ENCODE assay signal across 10 cellular contexts in the genomic region with DNA sequence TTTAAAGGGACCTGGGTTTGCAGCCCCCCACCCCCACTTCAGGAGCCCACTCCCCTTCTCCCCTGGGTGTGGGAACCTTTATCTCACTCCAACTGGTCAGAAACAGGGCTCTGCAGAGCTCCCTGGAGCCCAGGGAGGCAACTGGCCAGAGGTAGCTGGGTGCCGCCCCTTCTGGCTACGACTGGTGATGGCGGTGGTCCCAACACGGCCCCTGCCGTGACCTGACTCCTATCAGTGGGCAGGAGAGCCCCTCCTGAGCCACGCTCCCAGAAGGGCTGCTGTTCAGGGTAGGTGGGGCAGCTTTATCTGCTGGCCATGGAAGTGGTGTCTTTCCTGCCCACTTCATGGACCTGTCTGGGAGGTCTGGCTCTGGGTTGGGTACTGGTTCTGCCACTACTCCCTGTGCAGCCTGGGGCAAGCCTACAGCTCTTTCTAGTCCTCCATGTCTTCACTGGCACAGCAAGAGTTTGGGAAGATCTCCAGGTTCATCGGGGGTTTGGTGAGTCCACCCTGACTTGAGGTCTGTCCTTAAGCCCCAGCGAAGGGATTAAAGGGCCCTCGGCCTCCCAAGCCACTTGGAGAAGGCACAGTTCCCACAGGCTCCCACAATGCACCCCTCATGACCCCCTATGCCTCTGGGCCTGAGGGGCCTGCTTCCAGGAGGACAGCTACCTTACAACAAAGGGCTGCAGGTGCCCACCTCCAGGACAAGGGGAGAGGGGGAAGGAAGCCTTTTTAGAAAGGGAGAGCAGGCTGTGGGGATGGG. TPM values are rescaled to one million over a fixed set of nuclear protein-coding genes. Genes with fewer than 3 reads are reported as not detected.
DNase-seq lines count a peak whose midpoint lies in the region; ATAC-seq and TF ChIP-seq lines count a peak whose summit lies in the region.
"Had no signal": no experiment of that assay in that cellular context is flagged by ENCODE, and none has a peak within 500 bp of the region (broad histone marks: within the 10 kb centered on the region; RNA-seq: fewer than 3 reads in every experiment).

No MANE protein-coding gene starts in this region.

- intact Hi-C loops in testis (cut with DNase I; ENCODE audit: low total_unique reads): no loop called here

- H3K36me3 Mint-ChIP-seq in mesothelial cell of epicardium: no peaks in the 10 kb centered on the region

- H3K9me3 ChIP-seq in RWPE2 (ENCODE audit: severe bottlenecking) (no peaks in the 10 kb centered on the region), testis (no peaks in the 10 kb centered on the region)

- no peaks in the 10 kb centered on the region for H3K27me3 ChIP-seq in RWPE2 (ENCODE audit: insufficient read depth, poor library complexity, severe bottlenecking)
- H3K27me3 ChIP-seq in testis: no peaks in the 10 kb centered on the region

- H3K9me3 Mint-ChIP-seq in mesothelial cell of epicardium: no peaks in the 10 kb centered on the region
- H3K9me3 Mint-ChIP-seq: activated T-cell treated with anti-CD3 and anti-CD28 coated beads, Interleukin-2, amount 50 U/mL, for 72 hours had no signal

- H3K27me3 Mint-ChIP-seq in mesothelial cell of epicardium (ENCODE audit: low read depth): no peaks in the 10 kb centered on the region

- H3K4me1 ChIP-seq in RWPE2 (ENCODE audit: insufficient read depth, poor library complexity, severe bottlenecking) (peaks cover 51% of the 10 kb centered on the region), testis (peaks cover 54% of the 10 kb centered on the region)

- H3K27ac ChIP-seq in RWPE2 (ENCODE audit: poor library complexity, severe bottlenecking) (peak overlapping the region; percentile 98), coronary artery (peak overlapping the region; percentile 99), testis (peak overlapping the region; percentile 97 to 98)

- H3K36me3 ChIP-seq in RWPE2 (ENCODE audit: low read depth) (no peaks in the 10 kb centered on the region), testis (ENCODE audit: low read depth, missing control alignments) (no peaks in the 10 kb centered on the region)

- no peak for TF ChIP-seq POLR2A in testis (IDR thresholded peaks at IDR 0.05)

- WGBS in testis, 2 donors: 62 to 79% methylated on average over 2 to 9 of the region's 9 CpGs

- DNase-seq in RWPE2 (ENCODE audit: low spot score) (no peak), coronary artery (ENCODE audit: low spot score) (no peak), mesothelial cell of epicardium (ENCODE audit: low spot score in 2 of 2, unreplicated experiment in 2 of 2) (no peak), testis (no peak), kidney tubule cell (ENCODE audit: low spot score) (no peak), cortex of kidney (lab: John Stamatoyannopoulos, UW) (no peak)
- DNase-seq: activated T-cell treated with anti-CD3 and anti-CD28 coated beads, Interleukin-2, amount 50 U/mL, for 72 hours; KG1; NCI-H2171 treated with DMSO at 0.1 percent for 48 hours had no signal

- H3K4me3 Mint-ChIP-seq in mesothelial cell of epicardium: no peak overlapping the region

- peaks cover 32% of the 10 kb centered on the region for H3K4me1 Mint-ChIP-seq in mesothelial cell of epicardium

- TF ChIP-seq CTCF in RWPE2 (IDR thresholded peaks at IDR 0.05; ENCODE audit: poor library complexity, severe bottlenecking) (no peak), coronary artery (IDR thresholded peaks at IDR 0.05) (no peak), mesothelial cell of epicardium (IDR thresholded peaks at IDR 0.05; ENCODE audit: unreplicated experiment) (no peak), testis (IDR thresholded peaks at IDR 0.05) (no peak)

- ATAC-seq in RWPE2 (ENCODE audit: low read depth) (no peak), GM21447 (IDR thresholded peaks at IDR 0.05; ENCODE audit: unreplicated experiment) (no peak)
- ATAC-seq: activated T-cell treated with anti-CD3 and anti-CD28 coated beads, Interleukin-2, amount 50 U/mL, for 72 hours had no signal

- no peak overlapping the region for H3K4me3 ChIP-seq in RWPE2 (ENCODE audit: severe bottlenecking)
- no peak overlapping the region for H3K4me3 ChIP-seq in coronary artery
- H3K4me3 ChIP-seq in testis: no peak overlapping the region

- H3K27ac Mint-ChIP-seq in mesothelial cell of epicardium: peak overlapping the region; percentile 93
- H3K27ac Mint-ChIP-seq: activated T-cell treated with anti-CD3 and anti-CD28 coated beads, Interleukin-2, amount 50 U/mL, for 72 hours had no signal

RNA-seq across cellular contexts. Expression of a gene that starts 5.5 kb away (rescaled TPM):
- total RNA-seq in mesothelial cell of epicardium (179 to 187 TPM (median 181 TPM) in 3 replicates), testis (100 to 1,000 TPM; 239 to 256 TPM)
- 142 TPM for polyA plus RNA-seq in testis (ENCODE audit: insufficient read depth, low read depth, low replicate concordance)
